In the genomic region with DNA sequence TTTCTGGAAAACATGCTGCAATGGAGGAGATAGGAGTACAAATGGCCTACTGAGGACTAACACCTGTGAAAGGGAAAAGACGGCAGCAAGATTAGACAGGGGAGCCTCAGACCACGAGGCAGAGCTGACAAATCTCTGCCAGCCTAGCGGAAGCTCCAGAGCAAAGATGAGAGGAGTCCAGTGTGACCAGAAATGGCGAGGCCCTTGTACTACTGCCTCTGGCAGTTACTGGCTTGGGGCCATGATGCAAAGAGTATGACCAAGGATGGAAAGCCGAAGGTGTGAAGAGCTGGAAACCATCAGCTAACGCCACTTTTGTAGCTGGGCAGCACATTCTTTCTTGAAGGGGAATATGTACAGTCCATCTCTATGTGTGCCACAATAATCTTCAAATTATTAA, we compare ENCODE assay signal across 8 cellular contexts.
"Had no signal": no experiment of that assay in that cellular context is flagged by ENCODE, and none has a peak within 500 bp of the region (broad histone marks: within the 10 kb centered on the region; RNA-seq: fewer than 3 reads in every experiment).

No MANE protein-coding gene starts in this region.

- H3K27ac Mint-ChIP-seq: HFFc6 had no signal

- H3K27ac ChIP-seq: GM23248, HL-60 had no signal

- H3K4me3 ChIP-seq: GM23248, HAP-1 had no signal

- H3K4me3 Mint-ChIP-seq: HFFc6 had no signal

- H3K36me3 ChIP-seq: HAP-1 had no signal

- DNase-seq: GM23248, GOT3, H7, HFFc6, IMR-90 had no signal

- H3K9me3 ChIP-seq: HAP-1 had no signal

- H3K4me1 ChIP-seq: HAP-1 had no signal

- ATAC-seq: HCT116 had no signal

- H3K9me3 Mint-ChIP-seq: HFFc6 had no signal
